Comparison of ENCODE assay signal across 29 cellular contexts in genomic region chr5:25414746-25415145, GRCh38.
A peak's percentile ranks its signal among the peaks of the same experiment; 100 is the strongest.
DNase-seq lines count a peak whose midpoint lies in the region; ATAC-seq, FAIRE-seq and TF ChIP-seq lines count a peak whose summit lies in the region.
"Had no signal": no experiment of that assay in that cellular context is flagged by ENCODE, and none has a peak within 500 bp of the region (broad histone marks: within the 10 kb centered on the region; RNA-seq: fewer than 3 reads in every experiment).

No MANE protein-coding gene starts in this region.

- POLR2A ChIA-PET in WTC11 (lab: Charles Lee), result no interaction called here

- peak; percentile 76 for FAIRE-seq in HTR-8/SVneo (lab: Jason Lieb, UNC)

- TF ChIP-seq CTCF in WTC11 (IDR thresholded peaks at IDR 0.05), result no peak
- TF ChIP-seq CTCF in kidney epithelial cell (IDR thresholded peaks at IDR 0.05; ENCODE audit: insufficient read depth, low read length, poor library complexity, severe bottlenecking), result no peak

- 0 out of 2 replicates have a peak, but pooled peaks cover 3% of the 10 kb centered on the region for H3K4me1 Mint-ChIP-seq in WTC11
- H3K4me1 Mint-ChIP-seq: activated naive CD8-positive, alpha-beta T cell treated with anti-CD3 and anti-CD28 coated beads, Interleukin-2, amount 50 U/mL, for 24 hours; brain; CD14-positive monocyte; IgD-negative memory B cell; nephron; stimulated activated naive B cell treated with anti-CD40 and anti-IgM and Interleukin-4, amounts not matched to agents 10 μg/mL and 1 μg/mL and 100 μg/mL, for 72 hours; T-cell had no signal

- CTCF ChIA-PET in WTC11 (lab: Charles Lee), result no interaction called here

- H3K27me3 ChIP-seq in kidney epithelial cell (ENCODE audit: control insufficient read depth, insufficient read depth, low read length), result no peaks in the 10 kb centered on the region
- H3K27me3 ChIP-seq: gastroesophageal sphincter, SJSA1 had no signal

- DNase-seq in 8988T (peak; percentile 11), HTR-8/SVneo (ENCODE audit: insufficient read length, low spot score) (peak; percentile 18), WTC11 (ENCODE audit: low spot score) (no peak), kidney epithelial cell (ENCODE audit: low read depth) (peak; percentile 26), midbrain (lab: John Stamatoyannopoulos, UW) (no peak), COR-L47 (lab: John Stamatoyannopoulos, UW) (no peak)
- DNase-seq: activated CD4-positive, alpha-beta T cell treated with anti-CD3 and anti-CD28 coated beads, Interleukin-2, amount 50 U/mL, for 48 hours; activated CD4-positive, CD25-positive, alpha-beta regulatory T cell; activated naive CD4-positive, alpha-beta T cell; activated naive CD8-positive, alpha-beta T cell treated with anti-CD3 and anti-CD28 coated beads, Interleukin-2, amount 50 U/mL, for 24 hours; HCEC 1CT; hypothalamus; mammary epithelial cell; NCI-H1048; NCI-H2107; NCI-H345; NCI-H69; stimulated activated naive B cell treated with anti-CD40 and anti-IgM and Interleukin-4, amounts not matched to agents 10 μg/mL and 1 μg/mL and 100 μg/mL, for 72 hours; substantia nigra; T-cell had no signal

- H3K4me3 ChIP-seq in kidney epithelial cell (ENCODE audit: low read depth, low read length), result no peak overlapping the region
- H3K4me3 ChIP-seq: gastroesophageal sphincter, SJSA1 had no signal

- no peak overlapping the region for H3K4me3 Mint-ChIP-seq in WTC11
- H3K4me3 Mint-ChIP-seq: activated naive CD8-positive, alpha-beta T cell treated with anti-CD3 and anti-CD28 coated beads, Interleukin-2, amount 50 U/mL, for 24 hours; brain; CD14-positive monocyte; IgD-negative memory B cell; nephron; stimulated activated naive B cell treated with anti-CD40 and anti-IgM and Interleukin-4, amounts not matched to agents 10 μg/mL and 1 μg/mL and 100 μg/mL, for 72 hours; T-cell had no signal

- no peaks in the 10 kb centered on the region for H3K36me3 ChIP-seq in kidney epithelial cell (ENCODE audit: control insufficient read depth, insufficient read depth, low read length)
- H3K36me3 ChIP-seq: gastroesophageal sphincter, SJSA1 had no signal

- ATAC-seq in WTC11 (no peak), GM18511 (IDR thresholded peaks at IDR 0.05; ENCODE audit: unreplicated experiment) (no peak), GM21529 (IDR thresholded peaks at IDR 0.05; ENCODE audit: unreplicated experiment) (no peak)
- ATAC-seq: activated naive CD8-positive, alpha-beta T cell treated with anti-CD3 and anti-CD28 coated beads, Interleukin-2, amount 50 U/mL, for 24 hours; gastroesophageal sphincter; Panc1; stimulated activated naive B cell treated with anti-CD40 and anti-IgM and Interleukin-4, amounts not matched to agents 10 μg/mL and 1 μg/mL and 100 μg/mL, for 72 hours; T-cell had no signal

- peak overlapping the region; percentile 20; the same call in 1 of the 2 replicates for H3K27ac Mint-ChIP-seq in WTC11
- H3K27ac Mint-ChIP-seq: activated naive CD8-positive, alpha-beta T cell treated with anti-CD3 and anti-CD28 coated beads, Interleukin-2, amount 50 U/mL, for 24 hours; brain; CD14-positive monocyte; IgD-negative memory B cell; nephron; stimulated activated naive B cell treated with anti-CD40 and anti-IgM and Interleukin-4, amounts not matched to agents 10 μg/mL and 1 μg/mL and 100 μg/mL, for 72 hours; T-cell had no signal

- peaks cover 23% of the 10 kb centered on the region for H3K9me3 Mint-ChIP-seq in WTC11
- H3K9me3 Mint-ChIP-seq: nephron had no signal

- H3K36me3 Mint-ChIP-seq in WTC11, result peaks cover 26% of the 10 kb centered on the region
- H3K36me3 Mint-ChIP-seq: brain; CD14-positive monocyte; IgD-negative memory B cell; stimulated activated naive B cell treated with anti-CD40 and anti-IgM and Interleukin-4, amounts not matched to agents 10 μg/mL and 1 μg/mL and 100 μg/mL, for 72 hours; T-cell had no signal

- no peaks in the 10 kb centered on the region for H3K27me3 Mint-ChIP-seq in WTC11 (ENCODE audit: low read depth)
- H3K27me3 Mint-ChIP-seq: activated naive CD8-positive, alpha-beta T cell treated with anti-CD3 and anti-CD28 coated beads, Interleukin-2, amount 50 U/mL, for 24 hours; IgD-negative memory B cell; stimulated activated naive B cell treated with anti-CD40 and anti-IgM and Interleukin-4, amounts not matched to agents 10 μg/mL and 1 μg/mL and 100 μg/mL, for 72 hours; T-cell had no signal

TF ChIP-seq in WTC11, 78 proteins besides CTCF, POLR2A, EP300 and RAD21:
- TF ChIP-seq ZMAT4 (CRISPR knock-in tag; IDR thresholded peaks at IDR 0.05) (peak; percentile 2; the same call in 1 of the 2 replicates), ZNF671 (CRISPR knock-in tag; IDR thresholded peaks at IDR 0.05) (0 out of 2 replicates have a peak, but pooled peaks have one; percentile 7), FOXJ3 (CRISPR knock-in tag; IDR thresholded peaks at IDR 0.05; ENCODE audit: borderline replicate concordance) (no peak)

Comparison
In these comparisons a context has a peak if more than half of its experiments do, and no peak if none do; other contexts are left out.
1. DNase-seq: peak in 8988T (single experiment), HTR-8/SVneo (single experiment) and kidney epithelial cell (single experiment); none in WTC11 (single experiment), midbrain (single experiment) and COR-L47 (single experiment).